7 cellular contexts compared by ENCODE assay signal in genomic region chr9:131734165-131734610, GRCh38. TPM values are rescaled to one million over a fixed set of nuclear protein-coding genes. Genes with fewer than 3 reads are reported as not detected.
DNase-seq lines count a peak whose midpoint lies in the region; ATAC-seq and TF ChIP-seq lines count a peak whose summit lies in the region.

No MANE protein-coding gene starts in this region.

- H3K27ac Mint-ChIP-seq in activated naive CD4-positive, alpha-beta T cell treated with anti-CD3 and anti-CD28 coated beads, Interleukin-2, amount 10 ng/mL, durations not matched to agents 7 days and 5 days = peak overlapping the region; percentile 97
- no peak overlapping the region for H3K27ac Mint-ChIP-seq in endodermal cell

- H3K4me3 ChIP-seq in endodermal cell (ENCODE audit: low read length) = no peak overlapping the region

- peak; percentile 48 for TF ChIP-seq POLR2A in GM18505 (IDR thresholded peaks at IDR 0.05; ENCODE audit: borderline replicate concordance, extremely low read depth, insufficient read depth, insufficient read length)

- H3K27me3 Mint-ChIP-seq in activated naive CD4-positive, alpha-beta T cell treated with anti-CD3 and anti-CD28 coated beads, Interleukin-2, amount 10 ng/mL, durations not matched to agents 7 days and 5 days = no peaks in the 10 kb centered on the region
- H3K27me3 Mint-ChIP-seq in endodermal cell (ENCODE audit: insufficient read depth) = no peaks in the 10 kb centered on the region

- peaks cover 92% of the 10 kb centered on the region for H3K4me1 Mint-ChIP-seq in activated naive CD4-positive, alpha-beta T cell treated with anti-CD3 and anti-CD28 coated beads, Interleukin-2, amount 10 ng/mL, durations not matched to agents 7 days and 5 days
- H3K4me1 Mint-ChIP-seq in endodermal cell = peaks cover 69% of the 10 kb centered on the region

- CTCF ChIA-PET in activated naive CD4-positive, alpha-beta T cell treated with anti-CD3 and anti-CD28 coated beads, Interleukin-2, amount 10 ng/mL, durations not matched to agents 7 days and 5 days (lab: Charles Lee) = interaction anchor here (1.4 to 7.0 kb wide), 4 partner anchors 9 to 143 kb away, joined by 3 to 30 read pairs (median 5); no protein-coding TSS in a partner anchor

- 89 to 94% methylated on average over 5 to 6 of the region's 6 CpGs for WGBS in endodermal cell (ENCODE audit: insufficient coverage in 1 of 2, insufficient read length in 1 of 2), 2 experiments

- peak overlapping the region; percentile 59 for H3K4me3 Mint-ChIP-seq in activated naive CD4-positive, alpha-beta T cell treated with anti-CD3 and anti-CD28 coated beads, Interleukin-2, amount 10 ng/mL, durations not matched to agents 7 days and 5 days
- H3K4me3 Mint-ChIP-seq in endodermal cell = no peak overlapping the region

- no peaks in the 10 kb centered on the region for H3K27me3 ChIP-seq in endodermal cell (ENCODE audit: control insufficient read depth, insufficient read depth, low read length, poor library complexity, severe bottlenecking)

- no peak for TF ChIP-seq CTCF in endodermal cell (conservative IDR thresholded peaks at IDR 0.05)

- no peaks in the 10 kb centered on the region for H3K9me3 ChIP-seq in endodermal cell (ENCODE audit: control insufficient read depth, low read length)

- no peak overlapping the region for H3K9ac ChIP-seq in endodermal cell (ENCODE audit: extremely low read depth, low read length, poor library complexity, severe bottlenecking)

- no peaks in the 10 kb centered on the region for H3K36me3 ChIP-seq in endodermal cell (ENCODE audit: control insufficient read depth, insufficient read depth, low read length)

- H3K36me3 Mint-ChIP-seq in activated naive CD4-positive, alpha-beta T cell treated with anti-CD3 and anti-CD28 coated beads, Interleukin-2, amount 10 ng/mL, durations not matched to agents 7 days and 5 days = peaks cover 37% of the 10 kb centered on the region
- H3K36me3 Mint-ChIP-seq in endodermal cell (ENCODE audit: low read depth) = peaks cover 4% of the 10 kb centered on the region

- ATAC-seq in GM18505 (IDR thresholded peaks at IDR 0.05; ENCODE audit: unreplicated experiment) (no peak), HG03521 (IDR thresholded peaks at IDR 0.05; ENCODE audit: unreplicated experiment) (no peak)

- peaks cover 4% of the 10 kb centered on the region for H3K4me1 ChIP-seq in endodermal cell (ENCODE audit: control insufficient read depth, insufficient read depth, low read length)

- H3K9me3 Mint-ChIP-seq in activated naive CD4-positive, alpha-beta T cell treated with anti-CD3 and anti-CD28 coated beads, Interleukin-2, amount 10 ng/mL, durations not matched to agents 7 days and 5 days = no peaks in the 10 kb centered on the region
- no peaks in the 10 kb centered on the region for H3K9me3 Mint-ChIP-seq in endodermal cell

- peak; percentile 78 for DNase-seq in NCI-H2171 treated with DMSO at 0.1 percent for 48 hours (lab: John Stamatoyannopoulos, UW)
- peak; percentile 56 for DNase-seq in activated naive CD4-positive, alpha-beta T cell treated with anti-CD3 and anti-CD28 coated beads, Interleukin-2, amount 10 ng/mL, durations not matched to agents 7 days and 5 days
- DNase-seq in kidney tubule cell (ENCODE audit: low spot score) = peak; percentile 91
- DNase-seq in endodermal cell = no peak
- no peak for DNase-seq in activated CD4-positive, CD25-positive, alpha-beta regulatory T cell (lab: John Stamatoyannopoulos, UW)

- no peak overlapping the region for H3K27ac ChIP-seq in endodermal cell (ENCODE audit: low read depth, low read length)

RNA-seq across cellular contexts. Expression of gene RAPGEF1, which starts 5.7 kb away (rescaled TPM):
- total RNA-seq in endodermal cell = 10 to 100 TPM; 63.4 to 85.5 TPM
- 38.1 TPM for polyA plus RNA-seq in endodermal cell (2013, experiment 1 of 2)
- polyA plus RNA-seq in endodermal cell (2013, experiment 2 of 2) = 34.1 TPM

Comparison
In these comparisons a context has a peak if more than half of its experiments do, and no peak if none do; other contexts are left out.
1. DNase-seq: peak in NCI-H2171 treated with DMSO at 0.1 percent for 48 hours (single experiment), activated naive CD4-positive, alpha-beta T cell treated with anti-CD3 and anti-CD28 coated beads, Interleukin-2, amount 10 ng/mL, durations not matched to agents 7 days and 5 days (single experiment) and kidney tubule cell (single experiment); none in endodermal cell (single experiment) and activated CD4-positive, CD25-positive, alpha-beta regulatory T cell (0 of 4).